8 cellular contexts compared by ENCODE assay signal in the genomic region with DNA sequence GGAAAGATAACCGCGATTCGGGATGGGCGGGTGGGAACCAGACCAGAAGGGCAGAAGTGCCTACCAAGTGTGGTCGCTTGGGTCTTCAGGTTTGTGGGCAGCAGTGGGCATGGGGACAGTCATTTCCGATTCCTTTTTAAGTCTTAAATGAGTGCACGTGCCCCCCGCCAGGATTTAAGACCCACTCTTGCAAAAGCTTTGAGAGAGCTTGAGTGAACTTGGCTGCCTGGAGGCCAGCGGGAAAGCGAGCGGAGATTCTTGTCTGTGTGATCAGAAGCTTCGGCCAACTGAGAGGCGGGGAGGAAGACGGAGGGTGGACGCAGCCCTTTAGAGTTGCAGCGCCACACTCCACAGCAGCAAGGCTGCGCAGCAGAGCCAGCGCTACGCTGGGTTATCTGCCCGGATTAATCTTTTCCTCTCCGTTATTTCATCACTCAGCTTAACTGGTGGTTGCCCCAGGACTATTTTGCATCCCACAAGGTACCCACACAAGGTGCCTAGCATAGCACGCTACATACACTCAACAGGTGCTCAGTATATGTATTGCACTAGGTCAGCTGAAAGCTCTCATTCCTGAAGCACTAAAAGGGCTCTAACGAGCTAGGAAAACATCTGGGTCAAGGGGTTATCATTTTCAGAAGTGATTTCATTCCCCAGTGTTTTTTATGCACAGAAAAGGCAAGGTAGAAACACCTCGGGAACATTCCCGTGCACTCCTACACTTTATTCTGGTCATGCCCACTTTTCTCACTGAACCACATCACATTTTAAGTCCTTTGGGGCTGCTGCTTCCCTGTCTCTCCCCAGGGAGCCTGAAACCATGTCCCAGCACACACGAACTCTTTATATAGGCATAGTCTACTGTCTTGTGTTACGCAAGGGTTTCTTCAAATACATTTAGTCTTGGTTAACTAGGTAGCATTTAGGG. TPM values are rescaled to one million over a fixed set of nuclear protein-coding genes. Genes with fewer than 3 reads are reported as not detected.
DNase-seq lines count a peak whose midpoint lies in the region; ATAC-seq and TF ChIP-seq lines count a peak whose summit lies in the region.

No MANE protein-coding gene starts in this region.

- TF ChIP-seq CTCF in fibroblast of mammary gland (conservative IDR thresholded peaks at IDR 0.05; ENCODE audit: control insufficient read depth, insufficient read depth, low read depth, low read length) (peak; percentile 19), tibial nerve (IDR thresholded peaks at IDR 0.05) (no peak)

- CTCF ChIA-PET in activated CD4-positive, alpha-beta memory T cell treated with anti-CD3 and anti-CD28 coated beads, Interleukin-2, amount 10 ng/mL, durations not matched to agents 7 days and 5 days (lab: Charles Lee) = interaction anchor here (0.8 to 2.6 kb wide), 17 partner anchors 10 to 142 kb away, joined by 3 to 20 read pairs (median 5); partner anchors contain the start of genes NSL1 and TATDN3

- peaks cover 0 to 28% (median 10%) of the 10 kb centered on the region in 4 donors for H3K4me1 ChIP-seq in tibial nerve

- TF ChIP-seq EP300 in tibial nerve (IDR thresholded peaks at IDR 0.05) = no peak

- no peaks in the 10 kb centered on the region for H3K9me3 ChIP-seq in tibial nerve

- H3K36me3 ChIP-seq in tibial nerve = no peaks in the 10 kb centered on the region

- H3K36me3 Mint-ChIP-seq in activated CD4-positive, alpha-beta memory T cell treated with anti-CD3 and anti-CD28 coated beads, Interleukin-2, amount 10 ng/mL, durations not matched to agents 7 days and 5 days (ENCODE audit: low read depth) = peaks cover 10% of the 10 kb centered on the region
- H3K36me3 Mint-ChIP-seq in naive B cell = no peaks in the 10 kb centered on the region

- 10 to 13% methylated on average over 26 to 27 of the region's 27 CpGs for WGBS in tibial nerve, 2 donors

- H3K9me3 Mint-ChIP-seq in activated CD4-positive, alpha-beta memory T cell treated with anti-CD3 and anti-CD28 coated beads, Interleukin-2, amount 10 ng/mL, durations not matched to agents 7 days and 5 days = no peaks in the 10 kb centered on the region
- H3K9me3 Mint-ChIP-seq in naive B cell = no peaks in the 10 kb centered on the region

- H3K27me3 ChIP-seq in tibial nerve = no peaks in the 10 kb centered on the region

- H3K4me3 ChIP-seq in fibroblast of mammary gland (ENCODE audit: control insufficient read depth, low read depth, low read length) (peak overlapping the region; percentile 50), tibial nerve (peak overlapping the region; percentile 51 to 62 (median 56))

- H3K27ac Mint-ChIP-seq in activated CD4-positive, alpha-beta memory T cell treated with anti-CD3 and anti-CD28 coated beads, Interleukin-2, amount 10 ng/mL, durations not matched to agents 7 days and 5 days = peak overlapping the region; percentile 81
- peak overlapping the region in 2 of 6 donors; percentile 4 to 51 for H3K27ac Mint-ChIP-seq in naive B cell

- H3K27ac ChIP-seq in tibial nerve = peak overlapping the region; percentile 50 to 82 (median 70)

- DNase-seq in NCI-H524 (lab: John Stamatoyannopoulos, UW) = peak; percentile 17 to 25
- no peak for DNase-seq in NCI-H524 treated with DMSO at 0.1 percent for 48 hours (lab: John Stamatoyannopoulos, UW)
- peak; percentile 55 for DNase-seq in KBM-7
- no peak for DNase-seq in activated CD4-positive, alpha-beta memory T cell treated with anti-CD3 and anti-CD28 coated beads, Interleukin-2, amount 10 ng/mL, durations not matched to agents 7 days and 5 days
- peak; percentile 52 for DNase-seq in fibroblast of mammary gland (ENCODE audit: low read depth)
- DNase-seq in naive B cell = peak; percentile 11
- DNase-seq in tibial nerve (ENCODE audit: low spot score in 2 of 2) = peak in 1 of 2 donors; percentile 57

- POLR2A ChIA-PET in activated CD4-positive, alpha-beta memory T cell treated with anti-CD3 and anti-CD28 coated beads, Interleukin-2, amount 10 ng/mL, durations not matched to agents 7 days and 5 days (lab: Charles Lee) = interaction anchor here (0.6 to 1.7 kb wide), 9 partner anchors 10 to 294 kb away, joined by 3 to 7 read pairs (median 3); partner anchors contain the start of genes NSL1 and TATDN3

- peaks cover 2% of the 10 kb centered on the region for H3K27me3 Mint-ChIP-seq in activated CD4-positive, alpha-beta memory T cell treated with anti-CD3 and anti-CD28 coated beads, Interleukin-2, amount 10 ng/mL, durations not matched to agents 7 days and 5 days
- peaks cover 4 to 10% (median 6%) of the 10 kb centered on the region in 3 donors for H3K27me3 Mint-ChIP-seq in naive B cell

- TF ChIP-seq POLR2A in tibial nerve (IDR thresholded peaks at IDR 0.05) = no peak

- in situ Hi-C loops in KBM-7 (cut with MboI; ENCODE audit: low pct_unique_long_range_greater_than_20kb, low sequenced_read_pairs) = no loop called here

- peak; percentile 25 to 34 for ATAC-seq in naive B cell (ENCODE audit: low read depth in 2 of 2)
- ATAC-seq in GM21576 (IDR thresholded peaks at IDR 0.05; ENCODE audit: unreplicated experiment) = no peak

- peak overlapping the region; percentile 74 for H3K4me3 Mint-ChIP-seq in activated CD4-positive, alpha-beta memory T cell treated with anti-CD3 and anti-CD28 coated beads, Interleukin-2, amount 10 ng/mL, durations not matched to agents 7 days and 5 days
- H3K4me3 Mint-ChIP-seq in naive B cell = peak overlapping the region; percentile 83 to 93 (median 90)

- peaks cover 72% of the 10 kb centered on the region for H3K4me1 Mint-ChIP-seq in activated CD4-positive, alpha-beta memory T cell treated with anti-CD3 and anti-CD28 coated beads, Interleukin-2, amount 10 ng/mL, durations not matched to agents 7 days and 5 days
- H3K4me1 Mint-ChIP-seq in naive B cell = peaks cover 33 to 47% (median 33%) of the 10 kb centered on the region in 3 donors

RNA-seq across cellular contexts. Expression of gene BATF3, which starts 1.5 kb away (rescaled TPM):
- total RNA-seq in activated CD4-positive, alpha-beta memory T cell treated with anti-CD3 and anti-CD28 coated beads, Interleukin-2, amount 10 ng/mL, durations not matched to agents 7 days and 5 days = 10 to 100 TPM; 56.5 to 56.7 TPM
- not detected for polyA plus RNA-seq in naive B cell (ENCODE audit: low read depth in 6 of 6)
- 1 to 10 TPM; 2.2 to 9.0 (median 3.4) TPM for total RNA-seq in tibial nerve

Comparison
In these comparisons a context has a peak if more than half of its experiments do, and no peak if none do; other contexts are left out.
1. DNase-seq: peak in NCI-H524 (2 of 2), KBM-7 (single experiment), fibroblast of mammary gland (single experiment) and naive B cell (single experiment); none in NCI-H524 treated with DMSO at 0.1 percent for 48 hours (single experiment) and activated CD4-positive, alpha-beta memory T cell treated with anti-CD3 and anti-CD28 coated beads, Interleukin-2, amount 10 ng/mL, durations not matched to agents 7 days and 5 days (single experiment).
2. RNA of gene BATF3, which starts 1.5 kb away (total RNA-seq): 56.5 to 56.7 TPM in activated CD4-positive, alpha-beta memory T cell treated with anti-CD3 and anti-CD28 coated beads, Interleukin-2, amount 10 ng/mL, durations not matched to agents 7 days and 5 days; 2.2 to 9.0 TPM in tibial nerve; every median in the first group is over 4 times any median in the second.